ENCODE assay signal across 20 cellular contexts in genomic region chr15:89648106-89649012, GRCh38. TPM values are rescaled to one million over a fixed set of nuclear protein-coding genes. Genes with fewer than 3 reads are reported as not detected.
DNase-seq lines count a peak whose midpoint lies in the region; ATAC-seq, FAIRE-seq and TF ChIP-seq lines count a peak whose summit lies in the region.
"Had no signal": no experiment of that assay in that cellular context is flagged by ENCODE, and none has a peak within 500 bp of the region (broad histone marks: within the 10 kb centered on the region; RNA-seq: fewer than 3 reads in every experiment).

No MANE protein-coding gene starts in this region.

- H3K4me1 Mint-ChIP-seq in GM23338 (peaks cover 2% of the 10 kb centered on the region; the same call in 2 of the 3 replicates), type B pancreatic cell (ENCODE audit: unreplicated experiment) (peaks cover 7% of the 10 kb centered on the region)

- H3K9ac ChIP-seq in H1 (replicated peaks in 1 of 4; ENCODE audit: extremely low read depth in 1 of 4, low read depth in 3 of 4, low read length in 3 of 4), result no peak overlapping the region
- H3K9ac ChIP-seq: GM23248 had no signal

- H3K56ac ChIP-seq in H1 (replicated peaks; ENCODE audit: insufficient read length, low read depth, low read length), result no peak overlapping the region

- no peak overlapping the region for H4K91ac ChIP-seq in H1 (replicated peaks; ENCODE audit: insufficient read length, low read length)

- TF ChIP-seq CTCF in GM23338 (conservative IDR thresholded peaks at IDR 0.05; ENCODE audit: low read depth in 2 of 2) (peak in 1 of 2 experiments; percentile 34; a peak in 2 of 4 replicates), H1 (IDR thresholded peaks at IDR 0.05; ENCODE audit: control extremely low read depth in 1 of 3, insufficient read depth in 1 of 3, low read depth in 1 of 3, low read length in 3 of 3) (0 out of 4 replicates have a peak, but pooled peaks of 1 of the 3 experiments have one; percentile 9), type B pancreatic cell (conservative IDR thresholded peaks at IDR 0.05) (no peak)

- H3K4me3 ChIP-seq in GM23338 (peak overlapping the region; percentile 37; the same call in 1 of the 2 replicates), H1 (ENCODE audit: extremely low read depth in 1 of 4, insufficient read depth in 2 of 4, low read depth in 3 of 4, low read length in 4 of 4) (no peak overlapping the region)
- H3K4me3 ChIP-seq: GM23248, K562, SJCRH30 had no signal

- TF ChIP-seq EP300 in H1 (IDR thresholded peaks at IDR 0.05; ENCODE audit: borderline replicate concordance in 1 of 2, low read depth in 2 of 2, low read length in 2 of 2), result no peak

- H3K23ac ChIP-seq in H1 (ENCODE audit: insufficient read length), result no peak overlapping the region

- no peak overlapping the region for H2BK12ac ChIP-seq in H1 (ENCODE audit: low read depth, low read length)

- H3K4me1 ChIP-seq in GM23338 (ENCODE audit: insufficient read depth) (no peaks in the 10 kb centered on the region), H1 (replicated peaks in 1 of 4; ENCODE audit: control insufficient read depth in 3 of 4, insufficient read depth in 4 of 4, low read length in 3 of 4) (no peaks in the 10 kb centered on the region)
- H3K4me1 ChIP-seq: SJCRH30 had no signal

- H3K4ac ChIP-seq in H1 (replicated peaks; ENCODE audit: insufficient read length, low read depth, low read length), result no peak overlapping the region

- CTCF ChIA-PET in H1 (lab: Charles Lee; ENCODE audit: partially characterized antibody), result interaction anchor here (0.6 to 5.1 kb wide), 9 partner anchors 10 to 156 kb away, joined by 3 to 43 read pairs (median 7); no protein-coding TSS in a partner anchor

- no peaks in the 10 kb centered on the region for H3K23me2 ChIP-seq in H1 (ENCODE audit: low read depth, low read length)

- 87% methylated on average over 94 of the region's 102 CpGs; no CpG with 5 or more reads in 1 of the 2 experiments for WGBS in H1 (ENCODE audit: extremely low coverage in 1 of 2, insufficient coverage in 1 of 2, insufficient read length in 1 of 2, insufficient replicate concordance in 2 of 2, low coverage in 1 of 2, low lambda C conversion rate in 2 of 2, missing lambda C conversion rate in 1 of 2), 2 experiments

- no peak overlapping the region for H3K14ac ChIP-seq in H1 (ENCODE audit: insufficient read length)

- H3K27ac ChIP-seq in GM23338 (ENCODE audit: low read depth) (no peak overlapping the region), H1 (ENCODE audit: low read depth, low read length) (no peak overlapping the region)
- H3K27ac ChIP-seq: C4-2B, GM23248, SJCRH30 had no signal

- no peak overlapping the region for H2BK120ac ChIP-seq in H1 (replicated peaks; ENCODE audit: low read depth, low read length)

- no peak overlapping the region for H3K18ac ChIP-seq in H1 (ENCODE audit: extremely low read depth, low read length)

- H3K36me3 ChIP-seq in GM23338 (ENCODE audit: insufficient read depth) (no peaks in the 10 kb centered on the region; the same call in 1 of the 2 replicates), H1 (ENCODE audit: control insufficient read depth in 2 of 4, insufficient read depth in 4 of 4, low read length in 3 of 4) (peaks cover 0 to 18% (median 9%) of the 10 kb centered on the region in 4 experiments; a peak in 5 of 8 replicates)

- no peak overlapping the region for H2AK5ac ChIP-seq in H1 (ENCODE audit: low read depth, low read length)

- TF ChIP-seq RAD21 in H1 (IDR thresholded peaks at IDR 0.05 in 1 of 2, conservative IDR thresholded peaks at IDR 0.05 in 1 of 2; ENCODE audit: low read depth in 2 of 2, low read length in 2 of 2), result no peak

- peaks cover 8% of the 10 kb centered on the region; the same call in 1 of the 2 replicates for H3K79me1 ChIP-seq in H1 (ENCODE audit: low read depth, low read length)

- H3F3A ChIP-seq in GM23338 (replicated peaks; ENCODE audit: low read depth), result no peaks in the 10 kb centered on the region

- H2BK15ac ChIP-seq in H1 (ENCODE audit: low read length), result no peak overlapping the region

- no peaks in the 10 kb centered on the region for H3K9me3 ChIP-seq in H1 (ENCODE audit: insufficient read depth in 2 of 2, low read depth in 1 of 2, low read length in 1 of 2)
- H3K9me3 ChIP-seq: SJCRH30 had no signal

- H3K27me3 ChIP-seq in GM23338 (ENCODE audit: insufficient read depth) (0 out of 2 replicates have a peak, but pooled peaks cover 4% of the 10 kb centered on the region), H1 (replicated peaks in 1 of 4; ENCODE audit: control insufficient read depth in 3 of 4, extremely low read depth in 1 of 4, insufficient read depth in 3 of 4, low read length in 3 of 4) (no peaks in the 10 kb centered on the region)
- H3K27me3 ChIP-seq: SJCRH30 had no signal

- POLR2A ChIA-PET in H1 (lab: Charles Lee; ENCODE audit: partially characterized antibody), result interaction anchor here (0.9 to 1.3 kb wide), 2 partner anchors 18 to 23 kb away, joined by 3 read pairs; no protein-coding TSS in a partner anchor

- H4K8ac ChIP-seq in H1 (ENCODE audit: extremely low read depth, insufficient read depth, low read length), result peak overlapping the region; percentile 85; the same call in 1 of the 2 replicates

- DNase-seq in ELF-1 (ENCODE audit: low read depth, low spot score) (peak; percentile 35), GM23338 (ENCODE audit: low spot score) (peak; percentile 84), H1 (ENCODE audit: low read depth in 1 of 2, low spot score in 2 of 2) (peak in 1 of 2 experiments; percentile 46), sciatic nerve (ENCODE audit: low spot score) (peak; percentile 56), type B pancreatic cell (ENCODE audit: extremely low spot score, unreplicated experiment) (no peak)
- no peak for DNase-seq in central memory CD4-positive, alpha-beta T cell
- DNase-seq: ACHN; GM23248; NCI-H1105 treated with DMSO at 0.1 percent for 48 hours; NCI-H1694; NCI-H2107; NCI-H510A; NCI-H748 treated with DMSO at 0.1 percent for 48 hours; NK-92 treated with Interleukin-12 subunit alpha and Interleukin-12 subunit beta, amount 100 ng/mL, for 24 hours; SJCRH30 had no signal

- intact Hi-C loops in sciatic nerve (cut with DNase I), result no loop called here

- no peak overlapping the region for H4K5ac ChIP-seq in H1 (ENCODE audit: insufficient read length, low read depth, low read length)

- H3K79me2 ChIP-seq in GM23338 (replicated peaks; ENCODE audit: insufficient read depth) (peaks cover 3% of the 10 kb centered on the region), H1 (ENCODE audit: control insufficient read depth in 1 of 2, insufficient read depth in 2 of 2, low read length in 2 of 2) (peaks cover 0 to 6% of the 10 kb centered on the region in 2 experiments; a peak in 2 of 4 replicates)

- no peak for FAIRE-seq in H1 (lab: Jason Lieb, UNC)
- FAIRE-seq: D721Med, K562 had no signal

- no peak for TF ChIP-seq POLR2A in H1 (IDR thresholded peaks at IDR 0.05; ENCODE audit: control extremely low read depth in 1 of 2, low read depth in 2 of 2, low read length in 2 of 2)

- peak overlapping the region; percentile 64; the same call in 1 of the 2 replicates for H3K4me2 ChIP-seq in GM23338
- H3K4me2 ChIP-seq in H1 (ENCODE audit: insufficient read depth in 1 of 2, low read depth in 2 of 2, low read length in 2 of 2), result peak overlapping the region in 1 of 2 experiments; percentile 10; a peak in 1 of 4 replicates

- H3K27me3 Mint-ChIP-seq in GM23338 (ENCODE audit: insufficient read depth, low read depth, poor library complexity) (peaks cover 6% of the 10 kb centered on the region), type B pancreatic cell (no peaks in the 10 kb centered on the region)

- H3K36me3 Mint-ChIP-seq in GM23338 (ENCODE audit: low read depth) (peaks cover 35% of the 10 kb centered on the region), type B pancreatic cell (peaks cover 8% of the 10 kb centered on the region)

- H3K9me3 Mint-ChIP-seq in GM23338 (no peaks in the 10 kb centered on the region), type B pancreatic cell (no peaks in the 10 kb centered on the region)

- H2AFZ ChIP-seq in GM23338, result no peak overlapping the region
- no peak overlapping the region for H2AFZ ChIP-seq in H1 (ENCODE audit: low read length)
- H2AFZ ChIP-seq: GM23248 had no signal

- H4K20me1 ChIP-seq in GM23338 (replicated peaks; ENCODE audit: insufficient read depth), result peaks cover 4% of the 10 kb centered on the region; the same call in 1 of the 2 replicates
- H4K20me1 ChIP-seq in H1 (replicated peaks in 1 of 2; ENCODE audit: control insufficient read depth in 1 of 2, insufficient read depth in 2 of 2, low read length in 2 of 2), result peaks cover 0 to 9% of the 10 kb centered on the region in 2 experiments

- H3K9me2 ChIP-seq in GM23338 (ENCODE audit: insufficient read depth), result peaks cover 2% of the 10 kb centered on the region; the same call in 1 of the 2 replicates

- H3K4me3 Mint-ChIP-seq in GM23338, result no peak overlapping the region
- no peak overlapping the region for H3K4me3 Mint-ChIP-seq in type B pancreatic cell

- H2BK5ac ChIP-seq in H1 (ENCODE audit: low read depth, low read length), result no peak overlapping the region

- H3K27ac Mint-ChIP-seq in GM23338 (no peak overlapping the region), type B pancreatic cell (no peak overlapping the region)

- ATAC-seq in GM23338 (peak; percentile 74), sciatic nerve (no peak), GM18868 (IDR thresholded peaks at IDR 0.05; ENCODE audit: unreplicated experiment) (no peak)
- ATAC-seq: K562 had no signal

- no peak overlapping the region for H2BK20ac ChIP-seq in H1 (ENCODE audit: low read length)

RNA-seq across cellular contexts. Expression of gene KIF7, which starts 6.9 kb away (rescaled TPM):
- 13.4 and 20.1 TPM in 2 replicates for total RNA-seq in GM23338 (2014; rRNA removed; shearing (Covaris generic))
- polyA plus RNA-seq in GM23338 (2016; fragmentation: Nextera tagmentation; extraction: Ambion mirVana) (4.3 and 4.6 TPM in 2 replicates), H1 (2011; rRNA removed) (4.9 and 7.0 TPM in 2 replicates)
- 14.0 TPM in 2 replicates for total RNA-seq in H1 (2021; fragmentation: NEBNext Ultra II Directional; extraction: Animal tissue kit (Norgen Biotek cat#: 25700))
- 9.8 TPM for polyA plus RNA-seq in H1 (2011; cell fraction: cytosol; rRNA removed)
- 18.2 TPM for polyA plus RNA-seq in H1 (2011; cell fraction: nucleus; rRNA removed)
- 7.0 to 13.1 TPM (median 12.5 TPM) in 4 replicates for polyA plus RNA-seq in H1 (2012, experiment 1 of 2)
- polyA plus RNA-seq in H1 (2012, experiment 2 of 2), result 3.4 TPM
- polyA plus RNA-seq in H1 (2013, experiment 1 of 2), result 6.0 TPM
- polyA plus RNA-seq in H1 (2013, experiment 2 of 2), result 5.6 TPM
- 3.9 and 4.4 TPM in 2 replicates for polyA minus RNA-seq in H1 (2011; rRNA and poly(A)+ RNA removed)
- 7.1 TPM for polyA minus RNA-seq in H1 (2011; cell fraction: cytosol; rRNA and poly(A)+ RNA removed)
- 8.6 TPM for polyA minus RNA-seq in H1 (2011; cell fraction: nucleus; rRNA and poly(A)+ RNA removed)
- total RNA-seq in sciatic nerve (9.2 TPM), type B pancreatic cell (ENCODE audit: low replicate concordance) (5.5 and 15.5 TPM in 2 replicates)

RNA-seq across cellular contexts. Expression of gene PLIN1, which starts 30.8 kb away (rescaled TPM):
- total RNA-seq in GM23338 (2014; rRNA removed; shearing (Covaris generic)), result 0.50 and 0.90 TPM in 2 replicates
- 0.21 and 0.45 TPM in 2 replicates for polyA plus RNA-seq in GM23338 (2016; fragmentation: Nextera tagmentation; extraction: Ambion mirVana)
- total RNA-seq in H1 (2021; fragmentation: NEBNext Ultra II Directional; extraction: Animal tissue kit (Norgen Biotek cat#: 25700)), result 0.11 TPM in 1 of 2 replicates, not detected in the other
- 0.33 and 0.41 TPM in 2 replicates for polyA plus RNA-seq in H1 (2011; rRNA removed)
- 0.32 TPM for polyA plus RNA-seq in H1 (2011; cell fraction: cytosol; rRNA removed)
- polyA plus RNA-seq in H1 (2011; cell fraction: nucleus; rRNA removed), result 0.86 TPM
- polyA plus RNA-seq in H1 (2012, experiment 1 of 2), result 0.11 to 0.16 TPM (median 0.15 TPM) in 3 of 4 replicates, not detected in the other
- 0.08 TPM for polyA plus RNA-seq in H1 (2012, experiment 2 of 2)
- polyA plus RNA-seq in H1 (2013, experiment 1 of 2), result 0.08 TPM
- polyA plus RNA-seq in H1 (2013, experiment 2 of 2), result 0.15 TPM
- polyA minus RNA-seq in H1 (2011; rRNA and poly(A)+ RNA removed), result 0.06 TPM in 1 of 2 replicates, not detected in the other
- not detected for polyA minus RNA-seq in H1 (2011; cell fraction: cytosol; rRNA and poly(A)+ RNA removed)
- not detected for polyA minus RNA-seq in H1 (2011; cell fraction: nucleus; rRNA and poly(A)+ RNA removed)
- 57.4 TPM for total RNA-seq in sciatic nerve
- 0.55 and 0.58 TPM in 2 replicates for total RNA-seq in type B pancreatic cell (ENCODE audit: low replicate concordance)
- total RNA-seq: GM23248, K562, RPMI7951, SJCRH30 had no signal
- polyA plus RNA-seq: GM23248, K562 had no signal

RNA-seq across cellular contexts. Expression of gene PEX11A, which starts 42.2 kb away (rescaled TPM):
- total RNA-seq in GM23338 (2014; rRNA removed; shearing (Covaris generic)), result 4.5 and 4.8 TPM in 2 replicates
- 2.1 and 3.9 TPM in 2 replicates for polyA plus RNA-seq in GM23338 (2016; fragmentation: Nextera tagmentation; extraction: Ambion mirVana)
- 2.2 and 2.9 TPM in 2 replicates for total RNA-seq in H1 (2021; fragmentation: NEBNext Ultra II Directional; extraction: Animal tissue kit (Norgen Biotek cat#: 25700))
- 2.3 and 3.0 TPM in 2 replicates for polyA plus RNA-seq in H1 (2011; rRNA removed)
- 2.2 TPM for polyA plus RNA-seq in H1 (2011; cell fraction: cytosol; rRNA removed)
- 1.7 TPM for polyA plus RNA-seq in H1 (2011; cell fraction: nucleus; rRNA removed)
- 2.5 to 3.5 TPM (median 2.7 TPM) in 4 replicates for polyA plus RNA-seq in H1 (2012, experiment 1 of 2)
- polyA plus RNA-seq in H1 (2012, experiment 2 of 2), result 1.5 TPM
- 2.2 TPM for polyA plus RNA-seq in H1 (2013, experiment 1 of 2)
- 2.4 TPM for polyA plus RNA-seq in H1 (2013, experiment 2 of 2)
- 3.4 and 4.1 TPM in 2 replicates for polyA minus RNA-seq in H1 (2011; rRNA and poly(A)+ RNA removed)
- 3.0 TPM for polyA minus RNA-seq in H1 (2011; cell fraction: cytosol; rRNA and poly(A)+ RNA removed)
- 2.7 TPM for polyA minus RNA-seq in H1 (2011; cell fraction: nucleus; rRNA and poly(A)+ RNA removed)
- total RNA-seq in sciatic nerve, result 6.2 TPM
- total RNA-seq in type B pancreatic cell (ENCODE audit: low replicate concordance), result 8.5 and 8.8 TPM in 2 replicates
- total RNA-seq: K562 had no signal
- polyA plus RNA-seq: K562 had no signal

RNA-seq across cellular contexts. Expression of gene WDR93, which starts 42.3 kb away (rescaled TPM):
- 0.14 TPM in 1 of 2 replicates, not detected in the other for total RNA-seq in GM23338 (2014; rRNA removed; shearing (Covaris generic))
- polyA plus RNA-seq in GM23338 (2016; fragmentation: Nextera tagmentation; extraction: Ambion mirVana), result not detected in 2 replicates
- not detected in 2 replicates for total RNA-seq in H1 (2021; fragmentation: NEBNext Ultra II Directional; extraction: Animal tissue kit (Norgen Biotek cat#: 25700))
- polyA plus RNA-seq in H1 (2011; rRNA removed), result 0.03 and 0.08 TPM in 2 replicates
- 0.22 TPM for polyA plus RNA-seq in H1 (2011; cell fraction: cytosol; rRNA removed)
- polyA plus RNA-seq in H1 (2011; cell fraction: nucleus; rRNA removed), result 0.06 TPM
- 0.08 to 0.29 TPM in 2 of 4 replicates, not detected in the others for polyA plus RNA-seq in H1 (2012, experiment 1 of 2)
- polyA plus RNA-seq in H1 (2012, experiment 2 of 2), result not detected
- polyA plus RNA-seq in H1 (2013, experiment 1 of 2), result 0.06 TPM
- polyA plus RNA-seq in H1 (2013, experiment 2 of 2), result 0.04 TPM
- polyA minus RNA-seq in H1 (2011; rRNA and poly(A)+ RNA removed), result not detected in 2 replicates
- not detected for polyA minus RNA-seq in H1 (2011; cell fraction: cytosol; rRNA and poly(A)+ RNA removed)
- polyA minus RNA-seq in H1 (2011; cell fraction: nucleus; rRNA and poly(A)+ RNA removed), result not detected
- total RNA-seq in sciatic nerve, result not detected
- 0.29 and 1.5 TPM in 2 replicates for total RNA-seq in type B pancreatic cell (ENCODE audit: low replicate concordance)
- total RNA-seq: GM23248, K562, SJCRH30 had no signal
- polyA plus RNA-seq: K562 had no signal

Comparison
In these comparisons a context has a peak if more than half of its experiments do, and no peak if none do; other contexts are left out.
1. DNase-seq: peak in ELF-1 (single experiment), GM23338 (single experiment) and sciatic nerve (single experiment); none in central memory CD4-positive, alpha-beta T cell (single experiment) and type B pancreatic cell (single experiment).
2. RNA of gene PLIN1, which starts 30.8 kb away (total RNA-seq): 57.4 TPM in sciatic nerve (single experiment); 0.50 to 0.90 TPM in GM23338, 0.55 to 0.58 TPM in type B pancreatic cell and 0.11 TPM in H1; every median in the first group is over 10 times any median in the second.